In genomic region chr17:3668279-3669084, GRCh38 we compare ENCODE assay signal across 8 cellular contexts. TPM values are rescaled to one million over a fixed set of nuclear protein-coding genes. Genes with fewer than 3 reads are reported as not detected.
DNase-seq lines count a peak whose midpoint lies in the region; ATAC-seq and TF ChIP-seq lines count a peak whose summit lies in the region.

EMC6 (plus strand) TSS chr17:3668812; CDS start chr17:3669147, 335 bp downstream.
TAX1BP3 (minus strand) TSS chr17:3668578; CDS start chr17:3668526, 52 bp downstream.

- no peaks in the 10 kb centered on the region for H3K27me3 ChIP-seq in testis

- no peaks in the 10 kb centered on the region for H3K9me3 ChIP-seq in testis

- 0 to 2% methylated on average over 12 to 70 of the region's 89 CpGs for WGBS in testis, 2 donors

- H3K4me1 ChIP-seq in testis, result peaks cover 23% of the 10 kb centered on the region

- H3K27ac Mint-ChIP-seq in activated naive CD8-positive, alpha-beta T cell, result peak within 1 kb of the TSS; percentile 93

- TF ChIP-seq CTCF in omental fat pad (IDR thresholded peaks at IDR 0.05) (no peak), testis (IDR thresholded peaks at IDR 0.05) (no peak)

- DNase-seq in NCI-H1105 (lab: John Stamatoyannopoulos, UW), result peak; percentile 87
- DNase-seq in SKM-1 treated with dmso at 0.1 percent for 144 hours (lab: John Stamatoyannopoulos, UW; ENCODE audit: unreplicated experiment), result peak; percentile 81
- peak; percentile 99 for DNase-seq in glomerular visceral epithelial cell (ENCODE audit: extremely low spot score)
- peak; percentile 92 for DNase-seq in omental fat pad (ENCODE audit: low spot score)
- peak; percentile 99 for DNase-seq in testis

- H3K4me3 ChIP-seq in GM08714 (ENCODE audit: low read length), result peak within 1 kb of the TSS; percentile 87
- H3K4me3 ChIP-seq in testis, result peak within 1 kb of the TSS; percentile 83 to 91

- peak within 1 kb of the TSS; percentile 66 to 94 for H3K27ac ChIP-seq in testis

- H3K4me1 Mint-ChIP-seq in activated naive CD8-positive, alpha-beta T cell (ENCODE audit: low read depth), result peaks cover 24% of the 10 kb centered on the region

- no peaks in the 10 kb centered on the region for H3K9me3 Mint-ChIP-seq in activated naive CD8-positive, alpha-beta T cell (ENCODE audit: low read depth)

- H3K4me3 Mint-ChIP-seq in activated naive CD8-positive, alpha-beta T cell, result peak within 1 kb of the TSS; percentile 96

- no peaks in the 10 kb centered on the region for H3K27me3 Mint-ChIP-seq in activated naive CD8-positive, alpha-beta T cell

- TF ChIP-seq POLR2A in testis (IDR thresholded peaks at IDR 0.05), result peak; percentile 35

- H3K36me3 Mint-ChIP-seq in activated naive CD8-positive, alpha-beta T cell, result peaks cover 2% of the 10 kb centered on the region

- no peaks in the 10 kb centered on the region for H3K36me3 ChIP-seq in testis (ENCODE audit: low read depth, missing control alignments)

- intact Hi-C loops in testis (cut with DNase I; ENCODE audit: low total_unique reads), result no loop called here

- ATAC-seq in HG02610 (IDR thresholded peaks at IDR 0.05; ENCODE audit: unreplicated experiment) (peak; percentile 79), omental fat pad (ENCODE audit: low FRiP score) (peak; percentile 92)

RNA-seq across cellular contexts. Expression of gene EMC6, which starts in this region (rescaled TPM):
- 10 to 100 TPM in 3 of 4 donors, 1 to 10 TPM in 1; 9.8 to 19.4 (median 13.0) TPM for total RNA-seq in omental fat pad
- 10 to 100 TPM; 39.0 to 46.5 TPM for total RNA-seq in testis
- polyA plus RNA-seq in testis (ENCODE audit: insufficient read depth, low read depth, low replicate concordance), result 74.1 TPM

RNA-seq across cellular contexts. Expression of gene TAX1BP3, which starts in this region (rescaled TPM):
- 100 to 1,000 TPM in 2 of 4 donors, 10 to 100 TPM in 2; 69.8 to 141 (median 100) TPM for total RNA-seq in omental fat pad
- 100 to 1,000 TPM; 150 to 212 TPM for total RNA-seq in testis
- polyA plus RNA-seq in testis (ENCODE audit: insufficient read depth, low read depth, low replicate concordance), result 93.6 TPM

Comparison
In these comparisons a context has a peak if more than half of its experiments do, and no peak if none do; other contexts are left out.
1. Peak in every context shown above with its lines: DNase-seq, ATAC-seq, H3K4me3 ChIP-seq and H3K27ac ChIP-seq.